8 cellular contexts compared by ENCODE assay signal in the genomic region with DNA sequence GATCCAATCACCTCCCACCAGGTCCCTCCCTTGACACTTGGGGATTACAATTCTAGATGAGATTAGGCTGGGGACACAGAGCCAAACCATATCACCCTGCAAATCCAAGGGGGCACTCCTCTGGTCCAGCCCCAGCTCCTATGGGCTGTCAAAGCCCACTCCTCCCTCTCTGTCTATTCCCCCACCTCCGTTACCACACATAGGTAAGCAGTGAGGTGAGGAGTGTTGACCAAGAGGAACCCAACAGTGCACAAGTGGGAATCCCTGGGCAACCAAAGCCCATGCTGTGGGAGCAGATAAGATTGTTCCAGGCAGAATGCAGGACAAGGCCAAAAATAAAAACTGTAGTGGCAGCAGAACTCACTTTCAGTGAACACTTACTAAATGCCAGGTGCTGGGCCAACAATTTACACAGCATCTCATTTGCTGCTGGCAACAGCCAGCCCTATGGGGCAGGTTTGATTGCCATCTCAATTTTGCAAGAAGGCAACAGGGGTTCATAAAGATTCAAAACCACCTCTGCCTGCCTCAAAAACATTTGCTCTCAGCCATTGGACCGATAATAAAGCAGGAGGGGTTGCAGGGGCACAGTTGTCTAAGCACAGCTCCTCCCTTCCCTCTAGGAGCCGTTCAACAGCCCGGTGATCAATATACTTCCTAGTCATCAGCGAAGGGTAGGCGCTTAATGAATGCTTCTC. TPM values are rescaled to one million over a fixed set of nuclear protein-coding genes. Genes with fewer than 3 reads are reported as not detected.
DNase-seq lines count a peak whose midpoint lies in the region; ATAC-seq and TF ChIP-seq lines count a peak whose summit lies in the region.

No MANE protein-coding gene starts in this region.

- peaks cover 21% of the 10 kb centered on the region for H3K4me1 ChIP-seq in SJSA1 (replicated peaks)

- peak; percentile 7 for ATAC-seq in activated CD8-positive, alpha-beta memory T cell treated with anti-CD3 and anti-CD28 coated beads, Interleukin-2, amount 10 ng/mL, durations not matched to agents 7 days and 5 days
- no peak for ATAC-seq in stimulated activated naive B cell treated with anti-CD40 and anti-IgM and Interleukin-4, amounts not matched to agents 10 μg/mL and 1 μg/mL and 100 μg/mL, for 72 hours (replicated peaks)
- ATAC-seq in GM19328 (IDR thresholded peaks at IDR 0.05; ENCODE audit: unreplicated experiment), result no peak

- H3K4me3 ChIP-seq in SJSA1, result peak overlapping the region; percentile 66

- no peak for DNase-seq in activated CD8-positive, alpha-beta memory T cell treated with anti-CD3 and anti-CD28 coated beads, Interleukin-2, amount 10 ng/mL, durations not matched to agents 7 days and 5 days
- no peak for DNase-seq in activated CD8-positive, alpha-beta memory T cell treated with anti-CD3 and anti-CD28 coated beads, Interleukin-2, amount 50 U/mL, for 48 hours
- DNase-seq in SJSA1 (ENCODE audit: low read depth in 1 of 2, low spot score in 2 of 2), result no peak
- peak; percentile 51 for DNase-seq in glutamatergic neuron
- DNase-seq in stimulated activated naive B cell treated with anti-CD40 and anti-IgM and Interleukin-4, amounts not matched to agents 10 μg/mL and 1 μg/mL and 100 μg/mL, for 72 hours, result no peak
- DNase-seq in T-helper 9 cell, result no peak
- no peak for DNase-seq in stimulated activated CD4-positive, alpha-beta T cell treated with anti-CD3 and anti-CD28 coated beads, Interleukin-4, amount 100 ng/mL, for 4 hours

- H3K9me3 ChIP-seq in SJSA1 (replicated peaks), result no peaks in the 10 kb centered on the region

- H3K27ac ChIP-seq in SJSA1, result peak overlapping the region; percentile 69

- H3K9me3 Mint-ChIP-seq in activated CD8-positive, alpha-beta memory T cell treated with anti-CD3 and anti-CD28 coated beads, Interleukin-2, amount 10 ng/mL, durations not matched to agents 7 days and 5 days (ENCODE audit: low read depth), result no peaks in the 10 kb centered on the region
- peaks cover 9% of the 10 kb centered on the region for H3K9me3 Mint-ChIP-seq in glutamatergic neuron (ENCODE audit: unreplicated experiment)
- H3K9me3 Mint-ChIP-seq in stimulated activated naive B cell treated with anti-CD40 and anti-IgM and Interleukin-4, amounts not matched to agents 10 μg/mL and 1 μg/mL and 100 μg/mL, for 72 hours, result no peaks in the 10 kb centered on the region

- H3K4me3 Mint-ChIP-seq in activated CD8-positive, alpha-beta memory T cell treated with anti-CD3 and anti-CD28 coated beads, Interleukin-2, amount 10 ng/mL, durations not matched to agents 7 days and 5 days, result peak overlapping the region; percentile 88
- peak overlapping the region; percentile 95 for H3K4me3 Mint-ChIP-seq in glutamatergic neuron (ENCODE audit: unreplicated experiment)
- H3K4me3 Mint-ChIP-seq in stimulated activated naive B cell treated with anti-CD40 and anti-IgM and Interleukin-4, amounts not matched to agents 10 μg/mL and 1 μg/mL and 100 μg/mL, for 72 hours, result peak overlapping the region; percentile 88 to 99

- peaks cover 55% of the 10 kb centered on the region for H3K36me3 ChIP-seq in SJSA1

- no peak for TF ChIP-seq CTCF in glutamatergic neuron (IDR thresholded peaks at IDR 0.05; ENCODE audit: partially characterized antibody, unreplicated experiment)

- peak overlapping the region; percentile 87 for H3K27ac Mint-ChIP-seq in activated CD8-positive, alpha-beta memory T cell treated with anti-CD3 and anti-CD28 coated beads, Interleukin-2, amount 10 ng/mL, durations not matched to agents 7 days and 5 days
- H3K27ac Mint-ChIP-seq in glutamatergic neuron (ENCODE audit: unreplicated experiment), result peak overlapping the region; percentile 98
- H3K27ac Mint-ChIP-seq in stimulated activated naive B cell treated with anti-CD40 and anti-IgM and Interleukin-4, amounts not matched to agents 10 μg/mL and 1 μg/mL and 100 μg/mL, for 72 hours, result peak overlapping the region; percentile 20

- H3K4me1 Mint-ChIP-seq in activated CD8-positive, alpha-beta memory T cell treated with anti-CD3 and anti-CD28 coated beads, Interleukin-2, amount 10 ng/mL, durations not matched to agents 7 days and 5 days, result peaks cover 28% of the 10 kb centered on the region
- peaks cover 17% of the 10 kb centered on the region for H3K4me1 Mint-ChIP-seq in glutamatergic neuron (ENCODE audit: low read depth, unreplicated experiment)
- peaks cover 26 to 50% of the 10 kb centered on the region in 2 donors for H3K4me1 Mint-ChIP-seq in stimulated activated naive B cell treated with anti-CD40 and anti-IgM and Interleukin-4, amounts not matched to agents 10 μg/mL and 1 μg/mL and 100 μg/mL, for 72 hours

- H3K27me3 Mint-ChIP-seq in activated CD8-positive, alpha-beta memory T cell treated with anti-CD3 and anti-CD28 coated beads, Interleukin-2, amount 10 ng/mL, durations not matched to agents 7 days and 5 days, result no peaks in the 10 kb centered on the region
- peaks cover 9% of the 10 kb centered on the region for H3K27me3 Mint-ChIP-seq in glutamatergic neuron (ENCODE audit: unreplicated experiment)
- H3K27me3 Mint-ChIP-seq in stimulated activated naive B cell treated with anti-CD40 and anti-IgM and Interleukin-4, amounts not matched to agents 10 μg/mL and 1 μg/mL and 100 μg/mL, for 72 hours, result no peaks in the 10 kb centered on the region

- CTCF ChIA-PET in activated CD8-positive, alpha-beta memory T cell treated with anti-CD3 and anti-CD28 coated beads, Interleukin-2, amount 10 ng/mL, durations not matched to agents 7 days and 5 days (lab: Charles Lee), result interaction anchor here (0.9 to 3.2 kb wide), 3 partner anchors 9 to 21 kb away, joined by 3 to 44 read pairs (median 28); a partner anchor contains a TSS

- H3K36me3 Mint-ChIP-seq in activated CD8-positive, alpha-beta memory T cell treated with anti-CD3 and anti-CD28 coated beads, Interleukin-2, amount 10 ng/mL, durations not matched to agents 7 days and 5 days, result peaks cover 14% of the 10 kb centered on the region
- H3K36me3 Mint-ChIP-seq in glutamatergic neuron (ENCODE audit: unreplicated experiment), result no peaks in the 10 kb centered on the region
- peaks cover 25 to 29% of the 10 kb centered on the region in 2 donors for H3K36me3 Mint-ChIP-seq in stimulated activated naive B cell treated with anti-CD40 and anti-IgM and Interleukin-4, amounts not matched to agents 10 μg/mL and 1 μg/mL and 100 μg/mL, for 72 hours

- no peaks in the 10 kb centered on the region for H3K27me3 ChIP-seq in SJSA1 (replicated peaks)

RNA-seq across cellular contexts. Expression of a gene that starts 8.9 kb away (rescaled TPM):
- total RNA-seq in activated CD8-positive, alpha-beta memory T cell treated with anti-CD3 and anti-CD28 coated beads, Interleukin-2, amount 10 ng/mL, durations not matched to agents 7 days and 5 days, result 10 to 100 TPM; 78.7 to 79.1 TPM
- total RNA-seq in SJSA1 (2014; rRNA removed; shearing (Covaris generic)), result 64.3 and 119 TPM in 2 replicates
- 24.0 TPM for total RNA-seq in glutamatergic neuron (ENCODE audit: unreplicated experiment)

RNA-seq across cellular contexts. Expression of a gene that starts 14.8 kb away (rescaled TPM):
- total RNA-seq in activated CD8-positive, alpha-beta memory T cell treated with anti-CD3 and anti-CD28 coated beads, Interleukin-2, amount 10 ng/mL, durations not matched to agents 7 days and 5 days, result 10 to 100 TPM; 55.7 to 61.2 TPM
- 21.6 and 24.3 TPM in 2 replicates for total RNA-seq in SJSA1 (2014; rRNA removed; shearing (Covaris generic))
- total RNA-seq in glutamatergic neuron (ENCODE audit: unreplicated experiment), result 61.6 TPM

RNA-seq across cellular contexts. Expression of a gene that starts 18.4 kb away (rescaled TPM):
- total RNA-seq in activated CD8-positive, alpha-beta memory T cell treated with anti-CD3 and anti-CD28 coated beads, Interleukin-2, amount 10 ng/mL, durations not matched to agents 7 days and 5 days, result under 1 TPM; 0.59 to 0.76 TPM
- total RNA-seq in SJSA1 (2014; rRNA removed; shearing (Covaris generic)), result 0.13 TPM in 1 of 2 replicates, not detected in the other
- 0.71 TPM for total RNA-seq in glutamatergic neuron (ENCODE audit: unreplicated experiment)

RNA-seq across cellular contexts. Expression of a gene that starts 21.1 kb away (rescaled TPM):
- total RNA-seq in activated CD8-positive, alpha-beta memory T cell treated with anti-CD3 and anti-CD28 coated beads, Interleukin-2, amount 10 ng/mL, durations not matched to agents 7 days and 5 days, result 10 to 100 TPM; 43.7 to 44.3 TPM
- 36.4 and 47.9 TPM in 2 replicates for total RNA-seq in SJSA1 (2014; rRNA removed; shearing (Covaris generic))
- total RNA-seq in glutamatergic neuron (ENCODE audit: unreplicated experiment), result 10.3 TPM

Comparison
In these comparisons a context has a peak if more than half of its experiments do, and no peak if none do; other contexts are left out.
1. H3K27ac Mint-ChIP-seq: peak in every context shown above with its lines; median percentile 98 in glutamatergic neuron; 87 in activated CD8-positive, alpha-beta memory T cell treated with anti-CD3 and anti-CD28 coated beads, Interleukin-2, amount 10 ng/mL, durations not matched to agents 7 days and 5 days; 20 in stimulated activated naive B cell treated with anti-CD40 and anti-IgM and Interleukin-4, amounts not matched to agents 10 μg/mL and 1 μg/mL and 100 μg/mL, for 72 hours.